ENCODE assay signal across 19 cellular contexts in the genomic region with DNA sequence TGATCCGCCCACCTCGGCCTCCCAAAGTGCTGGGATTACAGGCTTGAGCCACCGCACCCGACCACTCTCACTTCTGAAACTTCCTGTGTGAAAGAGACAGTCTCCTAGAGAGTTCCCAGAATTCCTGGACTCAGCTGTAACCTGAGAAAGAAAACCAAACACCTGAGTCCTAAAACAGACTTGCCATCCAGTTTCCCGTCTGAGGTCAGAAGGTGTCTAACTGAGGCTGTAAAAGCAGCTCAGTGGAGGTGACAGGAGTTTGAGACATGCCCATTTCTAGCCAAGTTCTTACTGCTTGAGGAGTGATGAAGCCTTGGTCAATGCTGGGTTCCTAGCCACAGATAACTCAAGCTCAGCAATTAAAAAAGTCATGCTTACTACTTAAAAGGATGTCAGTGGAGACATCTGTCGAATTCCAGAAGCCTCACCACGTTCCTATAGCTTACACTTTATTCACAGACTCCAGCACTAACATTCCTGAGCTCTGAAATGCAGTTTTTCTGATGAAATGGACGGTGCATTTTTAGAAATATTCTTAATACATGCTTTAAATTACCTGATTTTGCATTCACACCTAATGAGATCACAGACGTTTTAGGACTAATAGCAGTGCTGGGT. TPM values are rescaled to one million over a fixed set of nuclear protein-coding genes. Genes with fewer than 3 reads are reported as not detected.
"Had no signal": no experiment of that assay in that cellular context is flagged by ENCODE, and none has a peak within 500 bp of the region (broad histone marks: within the 10 kb centered on the region; RNA-seq: fewer than 3 reads in every experiment).

No MANE protein-coding gene starts in this region.

- H3K27ac ChIP-seq: body of pancreas, parathyroid adenoma, thoracic aorta had no signal

- H3K27me3 Mint-ChIP-seq: activated B cell treated with CpG ODN at 0.5 μM for 24 hours; activated CD4-positive, alpha-beta T cell treated with anti-CD3 and anti-CD28 coated beads, Interleukin-2, amount 10 ng/mL, durations not matched to agents 24 days and 14 days; activated naive CD8-positive, alpha-beta T cell; naive B cell had no signal

- DNase-seq: activated B cell treated with CpG ODN at 0.5 μM for 24 hours; activated CD4-positive, alpha-beta T cell treated with anti-CD3 and anti-CD28 coated beads, Interleukin-2, amount 10 ng/mL, durations not matched to agents 24 days and 14 days; activated CD8-positive, alpha-beta memory T cell treated with anti-CD3 and anti-CD28 coated beads, Interleukin-2, amount 50 U/mL, for 4 hours; activated CD8-positive, alpha-beta T cell treated with anti-CD3 and anti-CD28 coated beads, Interleukin-2, amount 10 ng/mL, durations not matched to agents 7 days and 5 days; activated gamma-delta T cell treated with Interleukin-2 at 50 U/mL for 16 hours; amniotic stem cell; effector memory CD4-positive, alpha-beta T cell; foreskin melanocyte; immature natural killer cell; left cardiac atrium; naive B cell; stimulated activated CD4-positive, alpha-beta T cell treated with anti-CD3 and anti-CD28 coated beads, Interleukin-1b, Interleukin-23, amount 100 ng/mL, for 48 hours had no signal

- H3K36me3 ChIP-seq: thoracic aorta had no signal

- H3K4me3 Mint-ChIP-seq: activated B cell treated with CpG ODN at 0.5 μM for 24 hours; activated CD4-positive, alpha-beta T cell treated with anti-CD3 and anti-CD28 coated beads, Interleukin-2, amount 10 ng/mL, durations not matched to agents 24 days and 14 days; activated CD8-positive, alpha-beta T cell treated with anti-CD3 and anti-CD28 coated beads, Interleukin-2, amount 10 ng/mL, durations not matched to agents 7 days and 5 days; activated naive CD8-positive, alpha-beta T cell; immature natural killer cell had no signal

- ATAC-seq: activated CD8-positive, alpha-beta T cell treated with anti-CD3 and anti-CD28 coated beads, Interleukin-2, amount 10 ng/mL, durations not matched to agents 7 days and 5 days; body of pancreas; left cardiac atrium had no signal

- H3K27ac Mint-ChIP-seq: activated CD4-positive, alpha-beta T cell treated with anti-CD3 and anti-CD28 coated beads, Interleukin-2, amount 10 ng/mL, durations not matched to agents 24 days and 14 days had no signal

- H3K4me3 ChIP-seq: body of pancreas, thoracic aorta had no signal

- H3K27me3 ChIP-seq: body of pancreas had no signal

- H3K9me3 ChIP-seq: body of pancreas, thoracic aorta had no signal

- H3K4me1 ChIP-seq: parathyroid adenoma had no signal

- H3K9ac ChIP-seq: parathyroid adenoma had no signal

- H2AFZ ChIP-seq: parathyroid adenoma had no signal

- H3K9me3 Mint-ChIP-seq: activated B cell treated with CpG ODN at 0.5 μM for 24 hours; activated CD4-positive, alpha-beta T cell treated with anti-CD3 and anti-CD28 coated beads, Interleukin-2, amount 10 ng/mL, durations not matched to agents 24 days and 14 days; immature natural killer cell; naive B cell had no signal

RNA-seq across cellular contexts. Expression of a gene that starts 41.3 kb away (rescaled TPM):
- total RNA-seq: activated B cell treated with CpG ODN at 0.5 μM for 24 hours; activated CD4-positive, alpha-beta T cell treated with anti-CD3 and anti-CD28 coated beads, Interleukin-2, amount 10 ng/mL, durations not matched to agents 24 days and 14 days; activated CD8-positive, alpha-beta T cell treated with anti-CD3 and anti-CD28 coated beads, Interleukin-2, amount 10 ng/mL, durations not matched to agents 7 days and 5 days; body of pancreas; lung microvascular endothelial cell; mononuclear cell; T-helper 2 cell treated with Interferon-gamma antibody and Interleukin-4, amounts not matched to agents 100 ng/mL and 5 ng/mL, for 36 hours had no signal
